In the genomic region with DNA sequence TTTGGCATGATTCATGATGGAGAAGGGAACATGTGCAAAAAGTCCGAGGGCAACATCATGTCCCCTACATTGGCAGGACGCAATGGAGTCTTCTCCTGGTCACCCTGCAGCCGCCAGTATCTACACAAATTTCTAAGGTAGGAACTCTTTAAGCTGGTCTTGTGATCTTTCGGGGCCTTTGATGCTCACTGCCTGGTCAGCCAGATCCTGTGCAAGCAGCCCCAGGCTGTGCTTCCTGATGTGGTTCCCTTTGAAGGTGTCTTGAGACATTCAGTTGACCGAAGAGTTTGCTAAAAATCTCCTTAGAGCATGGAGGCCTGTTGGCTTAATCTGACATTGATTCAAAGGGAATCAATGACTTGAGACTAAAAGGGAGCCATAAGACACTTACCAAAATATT, we compare ENCODE assay signal across 8 cellular contexts.
"Had no signal": no experiment of that assay in that cellular context is flagged by ENCODE, and none has a peak within 500 bp of the region (broad histone marks: within the 10 kb centered on the region; RNA-seq: fewer than 3 reads in every experiment).

No MANE protein-coding gene starts in this region.

- H3K4me2 ChIP-seq: KMS-11 had no signal

- H3K27ac Mint-ChIP-seq: IgD-negative memory B cell had no signal

- H3K4me3 Mint-ChIP-seq: IgD-negative memory B cell had no signal

- H3K27me3 Mint-ChIP-seq: IgD-negative memory B cell had no signal

- H3K9ac ChIP-seq: KMS-11 had no signal

- H3K36me3 Mint-ChIP-seq: IgD-negative memory B cell had no signal

- ATAC-seq: HepG2, K562 had no signal

- H3K4me3 ChIP-seq: K562 had no signal

- H3K27ac ChIP-seq: HL-60, KMS-11 had no signal

- DNase-seq: IMR-90, KBM-7, KG1 had no signal
